15 cellular contexts compared by ENCODE assay signal in the genomic region with DNA sequence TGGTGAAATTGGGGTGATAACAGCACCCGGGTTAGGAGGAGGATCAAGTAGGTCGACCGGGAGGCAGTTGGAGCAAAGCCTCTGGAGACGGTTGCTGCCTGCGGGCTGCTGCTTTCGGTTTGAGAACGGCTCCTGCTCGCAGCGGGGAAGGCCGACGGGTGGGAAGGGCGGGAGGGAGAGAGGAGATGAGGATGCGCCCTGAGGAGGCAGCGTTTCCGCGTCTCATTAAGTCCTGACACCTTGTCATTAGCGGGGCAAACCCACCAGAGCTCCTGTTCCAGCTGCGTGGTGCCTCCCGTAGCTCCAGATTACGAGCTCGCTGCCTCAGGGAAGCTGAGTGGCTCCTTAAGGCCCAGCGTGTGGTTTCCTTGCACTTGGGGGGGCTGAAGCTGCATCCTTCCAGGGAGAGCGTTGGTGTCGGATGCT. TPM values are rescaled to one million over a fixed set of nuclear protein-coding genes. Genes with fewer than 3 reads are reported as not detected.
DNase-seq lines count a peak whose midpoint lies in the region; ATAC-seq, FAIRE-seq and TF ChIP-seq lines count a peak whose summit lies in the region.
"Had no signal": no experiment of that assay in that cellular context is flagged by ENCODE, and none has a peak within 500 bp of the region (broad histone marks: within the 10 kb centered on the region; RNA-seq: fewer than 3 reads in every experiment).

No MANE protein-coding gene starts in this region.

- no peak for TF ChIP-seq RAD21 in neural cell (conservative IDR thresholded peaks at IDR 0.05)

- no peak for TF ChIP-seq EP300 in neural cell (conservative IDR thresholded peaks at IDR 0.05; ENCODE audit: poor library complexity, severe bottlenecking)

- H3K4me3 ChIP-seq in fibroblast of mammary gland (ENCODE audit: control insufficient read depth, low read depth, low read length), result peak overlapping the region; percentile 23
- peak overlapping the region; percentile 27 for H3K4me3 ChIP-seq in neural cell (ENCODE audit: low read length)
- H3K4me3 ChIP-seq in uterus, result peak overlapping the region; percentile 25 to 28
- peak overlapping the region in 1 of 4 donors; percentile 20 for H3K4me3 ChIP-seq in pancreas

- 24 to 25% methylated on average over 23 to 24 of the region's 24 CpGs for WGBS in pancreas, 2 donors

- peak overlapping the region; percentile 5 for H3K27ac ChIP-seq in neural cell (ENCODE audit: low read length)
- no peak overlapping the region for H3K27ac ChIP-seq in uterus
- H3K27ac ChIP-seq in pancreas, result no peak overlapping the region

- no peaks in the 10 kb centered on the region for H4K20me1 ChIP-seq in neural cell (ENCODE audit: insufficient read depth)

- ATAC-seq in Right ventricle myocardium inferior (no peak), left ventricle myocardium superior (no peak), HG03280 (IDR thresholded peaks at IDR 0.05; ENCODE audit: unreplicated experiment) (no peak), pancreas (no peak)

- intact Hi-C loops in Right ventricle myocardium inferior (cut with DNase I), result no loop called here
- intact Hi-C loops in left ventricle myocardium superior (cut with micrococcal nuclease), result no loop called here
- intact Hi-C loops in uterus (cut with DNase I; ENCODE audit: low total_unique reads), result no loop called here
- intact Hi-C loops in pancreas (cut with DNase I), result no loop called here

- no peaks in the 10 kb centered on the region for H3K9me2 ChIP-seq in neural cell (ENCODE audit: insufficient read depth, low read length)

- H3K9me3 ChIP-seq in neural cell (ENCODE audit: low read length), result no peaks in the 10 kb centered on the region
- H3K9me3 ChIP-seq in uterus, result no peaks in the 10 kb centered on the region
- H3K9me3 ChIP-seq in pancreas, result no peaks in the 10 kb centered on the region

- no peaks in the 10 kb centered on the region for H3F3A ChIP-seq in neural cell (ENCODE audit: insufficient read depth, low read length, poor library complexity, severe bottlenecking)

- no peaks in the 10 kb centered on the region for H3K79me2 ChIP-seq in neural cell (replicated peaks; ENCODE audit: insufficient read depth, low read length)

- peak overlapping the region; percentile 36 for H3K9ac ChIP-seq in neural cell (ENCODE audit: low read length)

- H3K27me3 ChIP-seq in neural cell (ENCODE audit: insufficient read depth, low read depth, low read length), result no peaks in the 10 kb centered on the region
- no peaks in the 10 kb centered on the region for H3K27me3 ChIP-seq in uterus
- H3K27me3 ChIP-seq in pancreas, result no peaks in the 10 kb centered on the region

- H3K4me2 ChIP-seq in neural cell (ENCODE audit: low read length), result no peak overlapping the region

- H3K36me3 ChIP-seq in neural cell (ENCODE audit: insufficient read depth, low read length) (no peaks in the 10 kb centered on the region), uterus (no peaks in the 10 kb centered on the region), pancreas (no peaks in the 10 kb centered on the region)

- H3K4me1 ChIP-seq in uterus (no peaks in the 10 kb centered on the region), pancreas (no peaks in the 10 kb centered on the region)

- FAIRE-seq in pancreas (lab: Jason Lieb, UNC), result no peak

- TF ChIP-seq POLR2A in uterus (IDR thresholded peaks at IDR 0.05) (no peak), erythroblast (IDR thresholded peaks at IDR 0.05; ENCODE audit: low read length) (no peak)

- TF ChIP-seq CTCF in fibroblast of mammary gland (conservative IDR thresholded peaks at IDR 0.05; ENCODE audit: control insufficient read depth, insufficient read depth, low read depth, low read length) (no peak), neural cell (IDR thresholded peaks at IDR 0.05; ENCODE audit: poor library complexity, severe bottlenecking) (no peak), uterus (IDR thresholded peaks at IDR 0.05) (no peak), pancreas (IDR thresholded peaks at IDR 0.05) (no peak)

- DNase-seq in Right ventricle myocardium inferior (ENCODE audit: missing footprints), result peak; percentile 39
- no peak for DNase-seq in left ventricle myocardium superior
- no peak for DNase-seq in fibroblast of mammary gland (ENCODE audit: low read depth)
- no peak for DNase-seq in uterus
- DNase-seq in erythroblast (lab: John Stamatoyannopoulos, UW), result no peak
- DNase-seq in pancreas, result no peak
- DNase-seq: activated CD4-positive, alpha-beta T cell treated with anti-CD3 and anti-CD28 coated beads, Interleukin-2, amount 50 U/mL, for 48 hours; AML-193; effector memory CD4-positive, alpha-beta T cell; NCI-H187 treated with DMSO at 0.1 percent for 48 hours; nephron progenitor cell; stimulated activated CD4-positive, alpha-beta T cell treated with anti-CD3 and anti-CD28 coated beads, Interleukin-4, amount 100 ng/mL, for 1 hour had no signal

- H2AFZ ChIP-seq in neural cell (ENCODE audit: low read depth, low read length), result no peak overlapping the region

TF ChIP-seq in neural cell, 6 proteins besides CTCF, POLR2A, EP300 and RAD21:
- TF ChIP-seq, protein P1, sequence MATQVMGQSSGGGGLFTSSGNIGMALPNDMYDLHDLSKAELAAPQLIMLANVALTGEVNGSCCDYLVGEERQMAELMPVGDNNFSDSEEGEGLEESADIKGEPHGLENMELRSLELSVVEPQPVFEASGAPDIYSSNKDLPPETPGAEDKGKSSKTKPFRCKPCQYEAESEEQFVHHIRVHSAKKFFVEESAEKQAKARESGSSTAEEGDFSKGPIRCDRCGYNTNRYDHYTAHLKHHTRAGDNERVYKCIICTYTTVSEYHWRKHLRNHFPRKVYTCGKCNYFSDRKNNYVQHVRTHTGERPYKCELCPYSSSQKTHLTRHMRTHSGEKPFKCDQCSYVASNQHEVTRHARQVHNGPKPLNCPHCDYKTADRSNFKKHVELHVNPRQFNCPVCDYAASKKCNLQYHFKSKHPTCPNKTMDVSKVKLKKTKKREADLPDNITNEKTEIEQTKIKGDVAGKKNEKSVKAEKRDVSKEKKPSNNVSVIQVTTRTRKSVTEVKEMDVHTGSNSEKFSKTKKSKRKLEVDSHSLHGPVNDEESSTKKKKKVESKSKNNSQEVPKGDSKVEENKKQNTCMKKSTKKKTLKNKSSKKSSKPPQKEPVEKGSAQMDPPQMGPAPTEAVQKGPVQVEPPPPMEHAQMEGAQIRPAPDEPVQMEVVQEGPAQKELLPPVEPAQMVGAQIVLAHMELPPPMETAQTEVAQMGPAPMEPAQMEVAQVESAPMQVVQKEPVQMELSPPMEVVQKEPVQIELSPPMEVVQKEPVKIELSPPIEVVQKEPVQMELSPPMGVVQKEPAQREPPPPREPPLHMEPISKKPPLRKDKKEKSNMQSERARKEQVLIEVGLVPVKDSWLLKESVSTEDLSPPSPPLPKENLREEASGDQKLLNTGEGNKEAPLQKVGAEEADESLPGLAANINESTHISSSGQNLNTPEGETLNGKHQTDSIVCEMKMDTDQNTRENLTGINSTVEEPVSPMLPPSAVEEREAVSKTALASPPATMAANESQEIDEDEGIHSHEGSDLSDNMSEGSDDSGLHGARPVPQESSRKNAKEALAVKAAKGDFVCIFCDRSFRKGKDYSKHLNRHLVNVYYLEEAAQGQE (IDR thresholded peaks at IDR 0.05; ENCODE audit: borderline replicate concordance), result peak; percentile 34
- TF ChIP-seq POLR2AphosphoS5 (IDR thresholded peaks at IDR 0.05), result no peak

RNA-seq across cellular contexts. Expression of gene CFAP46, which starts 52.0 kb away (rescaled TPM):
- total RNA-seq in Right ventricle myocardium inferior, result 0.57 TPM
- total RNA-seq in left ventricle myocardium superior, result 1.5 TPM
- 2.6 and 3.5 TPM in 2 replicates for polyA plus RNA-seq in neural cell
- 3.2 and 3.7 TPM in 2 replicates for polyA minus RNA-seq in neural cell
- total RNA-seq in uterus, result 1 to 10 TPM in 2 of 4 donors, under 1 TPM in 2; 0.29 to 9.0 (median 2.7) TPM
- 1 to 10 TPM in 2 of 6 donors, under 1 TPM in 4; 0.39 to 1.3 (median 0.79) TPM for total RNA-seq in pancreas
- 1 to 10 TPM; 1.3 to 1.6 TPM for polyA plus RNA-seq in pancreas
- total RNA-seq: T-helper 1 cell treated with Interleukin-12 subunit alpha and Interleukin-12 subunit beta and Interleukin-4 antibody, amounts not matched to agents 30 ng/mL and 1 ng/mL, for 36 hours had no signal
